ENCODE assay signal across 1 cellular context in the genomic region with DNA sequence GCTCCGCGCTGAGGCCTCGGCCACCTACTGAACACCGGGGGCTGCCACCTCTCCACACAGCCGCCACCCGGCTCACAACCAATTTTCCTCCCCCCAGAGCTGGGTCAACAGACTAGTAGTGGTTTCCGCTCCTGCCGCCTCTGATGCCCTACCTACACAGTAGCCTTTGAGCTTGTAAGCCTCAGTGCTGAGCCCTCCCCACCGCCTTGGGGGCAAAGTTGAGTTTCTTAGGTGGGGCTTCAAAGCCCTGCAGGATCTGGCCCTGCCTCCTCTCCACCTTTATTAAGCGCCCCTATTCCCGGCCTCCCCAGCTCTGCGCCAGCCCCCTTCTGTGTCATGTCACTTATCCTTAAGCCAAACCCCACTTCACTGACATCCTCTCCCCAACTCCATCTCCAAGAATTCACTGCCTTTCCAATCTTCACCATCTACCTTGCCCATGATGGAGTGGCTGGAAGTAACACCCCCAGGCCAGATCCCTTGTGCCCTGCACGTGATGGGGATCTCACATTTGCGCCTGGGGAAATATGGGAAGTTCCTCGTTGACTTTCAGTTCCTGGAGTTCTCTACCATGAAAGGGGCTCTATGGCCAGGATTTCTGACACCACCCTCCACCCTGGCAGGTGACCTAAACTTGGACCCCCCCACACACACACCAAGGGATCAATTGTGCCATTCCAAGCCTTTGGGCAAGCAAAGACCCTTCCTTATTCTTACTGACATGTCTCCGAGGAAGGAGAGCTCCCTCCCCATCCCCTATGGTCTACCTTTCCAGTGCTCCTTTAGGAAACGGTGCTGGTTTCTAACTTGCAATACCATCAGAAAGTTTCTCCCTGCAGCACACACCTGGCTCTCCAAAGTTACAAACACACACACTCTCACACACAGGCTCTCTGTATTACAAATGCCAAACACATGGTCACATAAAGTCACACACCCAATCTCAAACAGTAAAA.
TF ChIP-seq lines count a peak whose summit lies in the region.

No MANE protein-coding gene starts in this region.

TF ChIP-seq in HEK293, 187 proteins besides CTCF, POLR2A, EP300 and RAD21 (continued from another document):
- peak; percentile 27; the same call in 1 of the 2 replicates for TF ChIP-seq ZFHX2 (tag by site-specific recombination; conservative IDR thresholded peaks at IDR 0.05)
- TF ChIP-seq, protein P1, sequence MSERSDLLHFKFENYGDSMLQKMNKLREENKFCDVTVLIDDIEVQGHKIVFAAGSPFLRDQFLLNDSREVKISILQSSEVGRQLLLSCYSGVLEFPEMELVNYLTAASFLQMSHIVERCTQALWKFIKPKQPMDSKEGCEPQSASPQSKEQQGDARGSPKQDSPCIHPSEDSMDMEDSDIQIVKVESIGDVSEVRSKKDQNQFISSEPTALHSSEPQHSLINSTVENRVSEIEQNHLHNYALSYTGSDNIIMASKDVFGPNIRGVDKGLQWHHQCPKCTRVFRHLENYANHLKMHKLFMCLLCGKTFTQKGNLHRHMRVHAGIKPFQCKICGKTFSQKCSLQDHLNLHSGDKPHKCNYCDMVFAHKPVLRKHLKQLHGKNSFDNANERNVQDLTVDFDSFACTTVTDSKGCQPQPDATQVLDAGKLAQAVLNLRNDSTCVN (tag by site-specific recombination; optimal IDR thresholded peaks at IDR 0.05), result no peak
- TF ChIP-seq ZNF391 (tag by site-specific recombination; IDR thresholded peaks at IDR 0.05; ENCODE audit: borderline replicate concordance, low read depth), result no peak
- peak; percentile 74 for TF ChIP-seq EGR2 (tag by site-specific recombination; IDR thresholded peaks at IDR 0.05; ENCODE audit: low read depth)
- no peak for TF ChIP-seq ZNF416 (tag by site-specific recombination; IDR thresholded peaks at IDR 0.05)
- no peak for TF ChIP-seq ZFP3 (tag by site-specific recombination; IDR thresholded peaks at IDR 0.05; ENCODE audit: low read depth)
